23 cellular contexts compared by ENCODE assay signal in genomic region chr1:35603941-35604340, GRCh38. TPM values are rescaled to one million over a fixed set of nuclear protein-coding genes. Genes with fewer than 3 reads are reported as not detected.
"Had no signal": no experiment of that assay in that cellular context is flagged by ENCODE, and none has a peak within 500 bp of the region (broad histone marks: within the 10 kb centered on the region; RNA-seq: fewer than 3 reads in every experiment).

No MANE protein-coding gene starts in this region.

- H3K9me3 Mint-ChIP-seq: dendritic cell treated with granulocyte-macrophage colony-stimulating factor and Interleukin-4, amounts not matched to agents 40 ng/mL and 50 ng/mL, for 4 days; stimulated activated naive B cell treated with anti-CD40 and anti-IgM and Interleukin-4, amounts not matched to agents 10 μg/mL and 1 μg/mL and 100 μg/mL, for 72 hours had no signal

- H3K36me3 ChIP-seq: uterus had no signal

- H3K27me3 ChIP-seq: ascending aorta, esophagus squamous epithelium, hepatocyte, spleen, tibial artery, uterus had no signal

- H3K27ac Mint-ChIP-seq: activated CD8-positive, alpha-beta memory T cell treated with anti-CD3 and anti-CD28 coated beads, Interleukin-2, amount 10 ng/mL, durations not matched to agents 7 days and 5 days; dendritic cell treated with granulocyte-macrophage colony-stimulating factor and Interleukin-4, amounts not matched to agents 40 ng/mL and 50 ng/mL, for 4 days; nephron; T-helper 17 cell had no signal

- H3K4me3 Mint-ChIP-seq: activated CD8-positive, alpha-beta memory T cell treated with anti-CD3 and anti-CD28 coated beads, Interleukin-2, amount 10 ng/mL, durations not matched to agents 7 days and 5 days; dendritic cell treated with granulocyte-macrophage colony-stimulating factor and Interleukin-4, amounts not matched to agents 40 ng/mL and 50 ng/mL, for 4 days; nephron; stimulated activated naive B cell treated with anti-CD40 and anti-IgM and Interleukin-4, amounts not matched to agents 10 μg/mL and 1 μg/mL and 100 μg/mL, for 72 hours; T-helper 17 cell had no signal

- H3K4me1 ChIP-seq: ascending aorta, esophagus squamous epithelium, spleen, tibial artery, uterus had no signal

- H3K27ac ChIP-seq: ascending aorta, esophagus squamous epithelium, hepatocyte, spleen, tibial artery, uterus, WERI-Rb-1 had no signal

- FAIRE-seq: bronchial epithelial cell, islet of Langerhans had no signal

- ATAC-seq: activated CD8-positive, alpha-beta memory T cell treated with anti-CD3 and anti-CD28 coated beads, Interleukin-2, amount 10 ng/mL, durations not matched to agents 7 days and 5 days; left cardiac atrium; stimulated activated naive B cell treated with anti-CD40 and anti-IgM and Interleukin-4, amounts not matched to agents 10 μg/mL and 1 μg/mL and 100 μg/mL, for 72 hours; T-helper 17 cell had no signal

- H3K9me3 ChIP-seq: ascending aorta, esophagus squamous epithelium, spleen, tibial artery, uterus had no signal

- H3K4me2 ChIP-seq: hepatocyte had no signal

- DNase-seq: activated CD4-positive, alpha-beta T cell treated with anti-CD3 and anti-CD28 coated beads for 1 hour; activated CD4-positive, alpha-beta T cell treated with anti-CD3 and anti-CD28 coated beads, Interleukin-2, amount 50 U/mL, for 48 hours; activated CD8-positive, alpha-beta memory T cell treated with anti-CD3 and anti-CD28 coated beads, Interleukin-2, amount 10 ng/mL, durations not matched to agents 7 days and 5 days; activated naive CD4-positive, alpha-beta T cell treated with Interleukin-2 at 50 U/mL for 16 hours; cerebellar nuclear complex; effector memory CD4-positive, alpha-beta T cell; esophagus squamous epithelium; foreskin fibroblast; left cardiac atrium; mesendoderm; retina; spleen; stimulated activated naive B cell treated with anti-CD40 and anti-IgM and Interleukin-4, amounts not matched to agents 10 μg/mL and 1 μg/mL and 100 μg/mL, for 72 hours; T-helper 17 cell; tibial artery; uterus; WERI-Rb-1 had no signal

- H2AFZ ChIP-seq: hepatocyte had no signal

- H3K4me3 ChIP-seq: ascending aorta, esophagus squamous epithelium, hepatocyte, spleen, tibial artery, uterus had no signal

- H3K27me3 Mint-ChIP-seq: activated CD8-positive, alpha-beta memory T cell treated with anti-CD3 and anti-CD28 coated beads, Interleukin-2, amount 10 ng/mL, durations not matched to agents 7 days and 5 days; dendritic cell treated with granulocyte-macrophage colony-stimulating factor and Interleukin-4, amounts not matched to agents 40 ng/mL and 50 ng/mL, for 4 days; stimulated activated naive B cell treated with anti-CD40 and anti-IgM and Interleukin-4, amounts not matched to agents 10 μg/mL and 1 μg/mL and 100 μg/mL, for 72 hours; T-helper 17 cell had no signal

RNA-seq across cellular contexts. Expression of gene TFAP2E, which starts 30.8 kb away (rescaled TPM):
- total RNA-seq: hepatocyte had no signal
